1 cellular context compared by ENCODE assay signal in genomic region chr10:68474021-68474420, GRCh38.
TF ChIP-seq lines count a peak whose summit lies in the region.

No MANE protein-coding gene starts in this region.

TF ChIP-seq in K562, 482 proteins besides CTCF, POLR2A, EP300 and RAD21:
- TF ChIP-seq CEBPB (tag; IDR thresholded peaks at IDR 0.05) (0 out of 2 replicates have a peak, but pooled peaks have one; percentile 40), CEBPG (CRISPR knock-in tag; IDR thresholded peaks at IDR 0.05) (no peak), CEBPG (tag; conservative IDR thresholded peaks at IDR 0.05 in 1 of 2, IDR thresholded peaks at IDR 0.05 in 1 of 2) (0 out of 4 replicates have a peak, but pooled peaks of 1 of the 2 experiments have one; percentile 18), HMGN3 (IDR thresholded peaks at IDR 0.05; ENCODE audit: borderline replicate concordance, extremely low read depth, insufficient read length, low read depth, low read length) (no peak)
